ENCODE assay signal across 19 cellular contexts in the genomic region with DNA sequence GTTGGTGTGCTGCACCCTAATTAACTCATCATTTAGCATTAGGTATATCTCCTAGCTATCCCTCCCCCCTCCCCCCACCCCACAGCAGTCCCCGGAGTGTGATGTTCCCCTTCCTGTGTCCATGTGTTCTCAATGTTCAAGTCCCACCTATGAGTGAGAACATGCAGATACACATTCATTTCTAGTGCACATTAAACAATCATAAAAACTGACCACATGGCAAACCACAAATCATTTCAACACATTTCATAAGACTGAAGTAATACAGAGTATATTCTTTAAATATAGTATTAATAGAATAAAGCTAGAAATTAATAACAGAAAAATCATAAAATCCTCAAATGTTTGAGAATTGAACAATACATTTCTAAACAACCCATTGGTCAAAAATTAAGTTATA. TPM values are rescaled to one million over a fixed set of nuclear protein-coding genes. Genes with fewer than 3 reads are reported as not detected.
DNase-seq lines count a peak whose midpoint lies in the region; ATAC-seq, FAIRE-seq and TF ChIP-seq lines count a peak whose summit lies in the region.
"Had no signal": no experiment of that assay in that cellular context is flagged by ENCODE, and none has a peak within 500 bp of the region (broad histone marks: within the 10 kb centered on the region; RNA-seq: fewer than 3 reads in every experiment).

No MANE protein-coding gene starts in this region.

- peak; percentile 2 for DNase-seq in CMK (ENCODE audit: low read depth)
- peak; percentile 42 for DNase-seq in LHCN-M2 (ENCODE audit: low read depth)
- DNase-seq in bronchial epithelial cell (ENCODE audit: low read depth) = peak; percentile 42
- DNase-seq in fibroblast of the aortic adventitia (ENCODE audit: low read depth) = peak; percentile 22
- no peak for DNase-seq in posterior vena cava (ENCODE audit: low spot score)
- no peak for DNase-seq in activated T-cell treated with anti-CD3 and anti-CD28 coated beads, Interleukin-2, amount 50 U/mL, for 48 hours
- DNase-seq in SK-N-DZ (ENCODE audit: low spot score) = no peak
- DNase-seq: EL, Kasumi-1, MM.1S, NCI-H1105 treated with DMSO at 0.1 percent for 48 hours, NCI-H1694, NCI-H2081, NCI-H2171 treated with DMSO at 0.1 percent for 48 hours, NCI-H524 treated with DMSO at 0.1 percent for 48 hours, PC-9, SIG-M5, T-cell had no signal

- no peak for TF ChIP-seq CTCF in bronchial epithelial cell (IDR thresholded peaks at IDR 0.05; ENCODE audit: insufficient read depth, low read length, severe bottlenecking)
- no peak for TF ChIP-seq CTCF in fibroblast of the aortic adventitia (IDR thresholded peaks at IDR 0.05; ENCODE audit: insufficient read depth, low read length)

- no peak overlapping the region for H3K4me3 ChIP-seq in bronchial epithelial cell (ENCODE audit: low read depth, low read length)
- H3K4me3 ChIP-seq in fibroblast of the aortic adventitia (ENCODE audit: low read depth, low read length) = no peak overlapping the region
- H3K4me3 ChIP-seq: PC-9 had no signal

- intact Hi-C loops in posterior vena cava (cut with DNase I) = no loop called here

- no peaks in the 10 kb centered on the region for H3K27me3 ChIP-seq in bronchial epithelial cell (ENCODE audit: control insufficient read depth, insufficient read depth, low read length)

- no peak for ATAC-seq in esophagus mucosa
- ATAC-seq: T-cell had no signal

- FAIRE-seq in bronchial epithelial cell (lab: Jason Lieb, UNC) = no peak

- H3K36me3 ChIP-seq in bronchial epithelial cell (ENCODE audit: control insufficient read depth, insufficient read depth, low read length) = no peaks in the 10 kb centered on the region

RNA-seq across cellular contexts. Expression of a gene that starts 34.1 kb away (rescaled TPM):
- 0.06 TPM in 2 replicates for total RNA-seq in LHCN-M2 (2014; rRNA removed)
- 0.01 TPM for polyA plus RNA-seq in LHCN-M2 (2012)
- 5.3 and 7.0 TPM in 2 replicates for total RNA-seq in bronchial epithelial cell
- 7.8 and 7.9 TPM in 2 replicates for total RNA-seq in fibroblast of the aortic adventitia (ENCODE audit: low replicate concordance)
- 1.3 TPM for total RNA-seq in esophagus mucosa
- 1 to 10 TPM in 1 of 2 donors, under 1 TPM in 1; 0.86 to 2.2 TPM for total RNA-seq in posterior vena cava
- polyA plus RNA-seq in SK-N-DZ (2014; cell fraction: cytosol; rRNA removed) = not detected in 2 replicates
- polyA plus RNA-seq in SK-N-DZ (2014; cell fraction: nucleus; rRNA removed) = not detected in 2 replicates
- total RNA-seq: PC-9 had no signal

Comparison
In these comparisons a context has a peak if more than half of its experiments do, and no peak if none do; other contexts are left out.
1. DNase-seq: peak in CMK (single experiment), LHCN-M2 (single experiment), bronchial epithelial cell (single experiment) and fibroblast of the aortic adventitia (single experiment); none in posterior vena cava (single experiment), activated T-cell treated with anti-CD3 and anti-CD28 coated beads, Interleukin-2, amount 50 U/mL, for 48 hours (0 of 2) and SK-N-DZ (single experiment).